In the genomic region with DNA sequence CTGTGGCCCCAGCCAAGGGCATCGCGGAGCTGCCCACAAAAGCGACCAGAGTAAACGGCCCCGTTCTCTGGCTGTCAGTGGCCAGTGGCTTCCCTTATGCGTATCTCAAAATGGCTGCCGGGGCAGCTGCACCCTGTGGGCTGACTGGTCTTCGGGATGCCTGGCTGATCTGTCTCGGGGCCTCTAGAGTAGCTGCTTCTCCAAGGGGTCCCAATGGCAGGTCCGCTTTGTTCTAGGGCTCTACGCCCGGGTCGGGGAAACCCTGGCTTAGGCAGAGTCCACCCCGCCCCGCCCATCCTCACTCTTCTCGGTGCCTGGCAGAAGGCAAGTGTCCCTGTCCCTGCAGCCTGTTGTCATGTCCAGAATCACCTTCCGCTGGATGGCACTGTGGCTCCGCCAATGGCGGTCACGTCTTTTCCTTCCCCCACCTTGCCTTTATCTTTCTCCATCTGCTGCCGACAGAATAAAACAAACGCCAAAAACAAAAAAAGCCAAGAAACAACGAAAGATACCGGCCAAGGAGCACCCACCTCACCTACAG, we compare ENCODE assay signal across 8 cellular contexts. TPM values are rescaled to one million over a fixed set of nuclear protein-coding genes. Genes with fewer than 3 reads are reported as not detected.
A peak's percentile ranks its signal among the peaks of the same experiment; 100 is the strongest.
DNase-seq lines count a peak whose midpoint lies in the region; ATAC-seq, FAIRE-seq and TF ChIP-seq lines count a peak whose summit lies in the region.
"Not testable (repeated sequence)": the region's sequence is repeated elsewhere in the genome, so short reads cannot be mapped to it uniquely, and the experiment has no call there.

No MANE protein-coding gene starts in this region.

- peak; percentile 89 for FAIRE-seq in endometrium (lab: Jason Lieb, UNC)

- intact Hi-C loops in right lobe of liver (cut with DNase I); aorta (cut with DNase I): not testable (repeated sequence)

- no CpG with 5 or more reads among the region's 24 CpGs for WGBS in right lobe of liver (ENCODE audit: insufficient coverage, low coverage, low lambda C conversion rate, missing lambda C conversion rate)
- no CpG with 5 or more reads among the region's 24 CpGs for WGBS in aorta, 2 donors

- H3K27me3 ChIP-seq in right lobe of liver; aorta (ENCODE audit: control insufficient read depth in 1 of 2, insufficient read depth in 2 of 2, low read length in 1 of 2): not testable (repeated sequence)

- ATAC-seq in GM18517 (IDR thresholded peaks at IDR 0.05; ENCODE audit: unreplicated experiment) (peak; percentile 27), GM19023 (IDR thresholded peaks at IDR 0.05; ENCODE audit: unreplicated experiment) (peak; percentile 23), GM21529 (IDR thresholded peaks at IDR 0.05; ENCODE audit: unreplicated experiment) (peak; percentile 22), HG02840 (IDR thresholded peaks at IDR 0.05; ENCODE audit: low FRiP score, unreplicated experiment) (peak; percentile 21), HG03159 (IDR thresholded peaks at IDR 0.05; ENCODE audit: unreplicated experiment) (peak; percentile 14), right lobe of liver (peak in 3 of 4 donors; percentile 59 to 71 (median 70)), aorta (ENCODE audit: low FRiP score) (peak; percentile 78)

- TF ChIP-seq CTCF in right lobe of liver (IDR thresholded peaks at IDR 0.05) = not testable (repeated sequence)

- H3K36me3 ChIP-seq in right lobe of liver; aorta (ENCODE audit: control insufficient read depth in 1 of 2, insufficient read depth in 2 of 2, low read length in 1 of 2): not testable (repeated sequence)

- TF ChIP-seq POLR2A in right lobe of liver (IDR thresholded peaks at IDR 0.05) = not testable (repeated sequence)

- H3K27ac ChIP-seq in right lobe of liver; aorta (ENCODE audit: low read depth in 1 of 2, low read length in 2 of 2): not testable (repeated sequence)

- not testable (repeated sequence) for H3K9me3 ChIP-seq in right lobe of liver; aorta (ENCODE audit: control insufficient read depth, low read length)

- H3K4me3 ChIP-seq in right lobe of liver; aorta (ENCODE audit: low read length in 2 of 2): not testable (repeated sequence)

- DNase-seq in right lobe of liver, aorta: not testable (repeated sequence)

- peaks cover 0 to 12% (median 4%) of the 10 kb centered on the region in 4 donors for H3K4me1 ChIP-seq in right lobe of liver
- H3K4me1 ChIP-seq in aorta (ENCODE audit: control insufficient read depth in 1 of 2, insufficient read depth in 2 of 2, low read length in 2 of 2) = not testable (repeated sequence)

RNA-seq across cellular contexts. Expression of a gene that starts 39.1 kb away (rescaled TPM):
- 1 to 10 TPM; 2.8 to 10.0 (median 5.4) TPM for total RNA-seq in right lobe of liver
- total RNA-seq in aorta = 10 to 100 TPM; 43.0 TPM
- polyA plus RNA-seq in aorta = 10 to 100 TPM; 35.7 to 45.5 TPM

Comparison
In these comparisons a context has a peak if more than half of its experiments do, and no peak if none do; other contexts are left out.
1. ATAC-seq: peak in every context shown above with its lines; median percentile 78 in aorta; 70 in right lobe of liver; 27 in GM18517; 23 in GM19023; 22 in GM21529; 21 in HG02840; 14 in HG03159.
2. RNA of a gene that starts 39.1 kb away (total RNA-seq): 43.0 TPM in aorta; 2.8 to 10.0 TPM in right lobe of liver; every median in the first group is over 4 times any median in the second.